ENCODE assay signal across 25 cellular contexts in the genomic region with DNA sequence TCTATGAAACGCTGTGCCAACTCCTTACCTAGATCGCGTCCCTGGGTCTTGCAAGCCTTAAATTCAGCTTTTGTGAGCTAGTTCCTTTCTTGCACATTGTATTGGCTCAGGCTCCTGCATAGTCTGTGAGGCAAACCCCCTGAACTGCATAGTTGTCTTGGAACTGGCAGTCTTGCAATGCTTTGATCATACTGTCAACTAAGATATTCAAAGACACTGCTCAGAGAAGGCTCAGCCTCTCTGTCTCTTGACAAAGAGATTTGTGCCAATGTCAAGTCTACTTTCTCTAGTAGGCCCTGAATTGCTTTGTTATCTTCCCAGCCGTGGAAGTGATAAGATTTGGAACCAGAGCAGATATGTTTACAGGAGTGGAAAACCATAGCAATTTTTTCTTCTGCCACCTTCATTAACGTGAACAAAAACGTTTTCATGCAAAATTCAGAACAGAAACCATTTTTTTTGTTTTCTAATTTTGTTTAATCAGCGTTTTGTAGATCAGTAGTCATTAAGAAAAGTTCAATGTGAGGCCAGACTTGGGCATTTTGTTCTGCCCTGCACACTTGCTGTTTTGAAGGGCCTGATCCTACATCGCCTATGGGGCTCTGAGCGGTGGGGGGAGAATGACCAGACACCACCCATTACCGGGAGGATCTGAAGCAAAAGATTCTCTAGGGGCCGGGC. TPM values are rescaled to one million over a fixed set of nuclear protein-coding genes. Genes with fewer than 3 reads are reported as not detected.
"Had no signal": no experiment of that assay in that cellular context is flagged by ENCODE, and none has a peak within 500 bp of the region (broad histone marks: within the 10 kb centered on the region; RNA-seq: fewer than 3 reads in every experiment).

No MANE protein-coding gene starts in this region.

- DNase-seq: activated CD4-positive, alpha-beta T cell treated with anti-CD3 and anti-CD28 coated beads for 36 hours; activated CD4-positive, CD25-positive, alpha-beta regulatory T cell; activated CD8-positive, alpha-beta memory T cell treated with anti-CD3 and anti-CD28 coated beads, Interleukin-2, amount 10 ng/mL, durations not matched to agents 7 days and 5 days; activated CD8-positive, alpha-beta T cell treated with anti-CD3 and anti-CD28 coated beads, Interleukin-2, amount 10 ng/mL, durations not matched to agents 7 days and 5 days; activated naive CD8-positive, alpha-beta T cell treated with anti-CD3 and anti-CD28 coated beads, Interleukin-2, amount 50 U/mL, for 24 hours; activated T-cell treated with anti-CD3 and anti-CD28 coated beads, Interleukin-2, amount 50 U/mL, for 48 hours; amygdala; cerebellar nuclear complex; colonic mucosa; effector CD8-positive, alpha-beta T cell; nucleus accumbens; pancreas; stimulated activated CD4-positive, alpha-beta T cell treated with anti-CD3 and anti-CD28 coated beads, Interleukin-4, amount 100 ng/mL, for 24 hours; T-helper 1 cell; uterus had no signal

- H3K4me1 Mint-ChIP-seq: activated CD4-positive, alpha-beta T cell treated with anti-CD3 and anti-CD28 coated beads for 36 hours; activated CD8-positive, alpha-beta memory T cell treated with anti-CD3 and anti-CD28 coated beads, Interleukin-2, amount 10 ng/mL, durations not matched to agents 7 days and 5 days; activated naive CD4-positive, alpha-beta T cell treated with anti-CD3 and anti-CD28 coated beads, Interleukin-2, amount 50 U/mL, for 24 hours; activated naive CD8-positive, alpha-beta T cell treated with anti-CD3 and anti-CD28 coated beads, Interleukin-2, amount 50 U/mL, for 24 hours; neural crest cell; stimulated activated effector memory CD8-positive, alpha-beta T cell treated with anti-CD3 and anti-CD28 coated beads, Interleukin-12 subunit alpha, Interleukin-12 subunit beta, amount 100 ng/mL, for 72 hours had no signal

- H3K36me3 ChIP-seq: colonic mucosa, pancreas, thoracic aorta, uterus had no signal

- H3K9me3 Mint-ChIP-seq: activated naive CD4-positive, alpha-beta T cell treated with anti-CD3 and anti-CD28 coated beads, Interleukin-2, amount 50 U/mL, for 24 hours; activated naive CD8-positive, alpha-beta T cell treated with anti-CD3 and anti-CD28 coated beads, Interleukin-2, amount 50 U/mL, for 24 hours; activated T-helper 2 cell treated with anti-CD3 and anti-CD28 coated beads, Interferon-gamma antibody, Interleukin-2, Interleukin-4, amounts not matched to agents 10 μg/mL and 5 μg/mL and 100 μg/mL, durations not matched to agents 14 hours and 24 hours and 36 hours; neural crest cell; stimulated activated effector memory CD8-positive, alpha-beta T cell treated with anti-CD3 and anti-CD28 coated beads, Interleukin-12 subunit alpha, Interleukin-12 subunit beta, amount 100 ng/mL, for 72 hours; stimulated activated naive CD8-positive, alpha-beta T cell treated with anti-CD3 and anti-CD28 coated beads, Interleukin-15, Interleukin-2, amounts not matched to agents 100 ng/mL and 50 ng/mL, for 24 hours; T-helper 2 cell treated with Interferon-gamma antibody and Interleukin-4, amounts not matched to agents 5 μg/mL and 100 μg/mL, for 36 hours had no signal

- H3K36me3 Mint-ChIP-seq: activated CD8-positive, alpha-beta memory T cell treated with anti-CD3 and anti-CD28 coated beads, Interleukin-2, amount 10 ng/mL, durations not matched to agents 7 days and 5 days; activated naive CD4-positive, alpha-beta T cell treated with anti-CD3 and anti-CD28 coated beads, Interleukin-2, amount 50 U/mL, for 24 hours; stimulated activated effector memory CD8-positive, alpha-beta T cell treated with anti-CD3 and anti-CD28 coated beads, Interleukin-12 subunit alpha, Interleukin-12 subunit beta, amount 100 ng/mL, for 72 hours had no signal

- H3K9me3 ChIP-seq: colonic mucosa, pancreas, thoracic aorta, uterus had no signal

- H3K27me3 ChIP-seq: colonic mucosa, pancreas, uterus had no signal

- H3K27ac Mint-ChIP-seq: activated CD4-positive, alpha-beta T cell treated with anti-CD3 and anti-CD28 coated beads for 36 hours; activated CD8-positive, alpha-beta memory T cell treated with anti-CD3 and anti-CD28 coated beads, Interleukin-2, amount 10 ng/mL, durations not matched to agents 7 days and 5 days; activated CD8-positive, alpha-beta T cell treated with anti-CD3 and anti-CD28 coated beads, Interleukin-2, amount 10 ng/mL, durations not matched to agents 7 days and 5 days; activated naive CD4-positive, alpha-beta T cell treated with anti-CD3 and anti-CD28 coated beads, Interleukin-2, amount 50 U/mL, for 24 hours; activated naive CD8-positive, alpha-beta T cell treated with anti-CD3 and anti-CD28 coated beads, Interleukin-2, amount 50 U/mL, for 24 hours; activated T-helper 2 cell treated with anti-CD3 and anti-CD28 coated beads, Interferon-gamma antibody, Interleukin-2, Interleukin-4, amounts not matched to agents 10 μg/mL and 5 μg/mL and 100 μg/mL, durations not matched to agents 14 hours and 24 hours and 36 hours; stimulated activated effector memory CD8-positive, alpha-beta T cell treated with anti-CD3 and anti-CD28 coated beads, Interleukin-12 subunit alpha, Interleukin-12 subunit beta, amount 100 ng/mL, for 72 hours; stimulated activated naive CD8-positive, alpha-beta T cell treated with anti-CD3 and anti-CD28 coated beads, Interleukin-15, Interleukin-2, amounts not matched to agents 100 ng/mL and 50 ng/mL, for 24 hours; T-helper 2 cell treated with Interferon-gamma antibody and Interleukin-4, amounts not matched to agents 5 μg/mL and 100 μg/mL, for 36 hours had no signal

- H3K27ac ChIP-seq: colonic mucosa, pancreas, skin epidermis, thoracic aorta, uterus had no signal

- H3K4me1 ChIP-seq: colonic mucosa, pancreas, uterus had no signal

- ATAC-seq: activated CD4-positive, alpha-beta T cell treated with anti-CD3 and anti-CD28 coated beads for 36 hours; activated CD8-positive, alpha-beta memory T cell treated with anti-CD3 and anti-CD28 coated beads, Interleukin-2, amount 10 ng/mL, durations not matched to agents 7 days and 5 days; activated CD8-positive, alpha-beta T cell treated with anti-CD3 and anti-CD28 coated beads, Interleukin-2, amount 10 ng/mL, durations not matched to agents 7 days and 5 days; activated naive CD8-positive, alpha-beta T cell treated with anti-CD3 and anti-CD28 coated beads, Interleukin-2, amount 50 U/mL, for 24 hours; sciatic nerve; stimulated activated effector memory CD8-positive, alpha-beta T cell treated with anti-CD3 and anti-CD28 coated beads, Interleukin-12 subunit alpha, Interleukin-12 subunit beta, amount 100 ng/mL, for 72 hours had no signal

- H3K4me3 ChIP-seq: colonic mucosa, lung, pancreas, skin epidermis, thoracic aorta, uterus had no signal

- H3K4me3 Mint-ChIP-seq: activated CD4-positive, alpha-beta T cell treated with anti-CD3 and anti-CD28 coated beads for 36 hours; activated CD8-positive, alpha-beta memory T cell treated with anti-CD3 and anti-CD28 coated beads, Interleukin-2, amount 10 ng/mL, durations not matched to agents 7 days and 5 days; activated CD8-positive, alpha-beta T cell treated with anti-CD3 and anti-CD28 coated beads, Interleukin-2, amount 10 ng/mL, durations not matched to agents 7 days and 5 days; activated naive CD4-positive, alpha-beta T cell treated with anti-CD3 and anti-CD28 coated beads, Interleukin-2, amount 50 U/mL, for 24 hours; activated naive CD8-positive, alpha-beta T cell treated with anti-CD3 and anti-CD28 coated beads, Interleukin-2, amount 50 U/mL, for 24 hours; neural crest cell; stimulated activated effector memory CD8-positive, alpha-beta T cell treated with anti-CD3 and anti-CD28 coated beads, Interleukin-12 subunit alpha, Interleukin-12 subunit beta, amount 100 ng/mL, for 72 hours; stimulated activated naive CD8-positive, alpha-beta T cell treated with anti-CD3 and anti-CD28 coated beads, Interleukin-15, Interleukin-2, amounts not matched to agents 100 ng/mL and 50 ng/mL, for 24 hours; T-helper 2 cell treated with Interferon-gamma antibody and Interleukin-4, amounts not matched to agents 5 μg/mL and 100 μg/mL, for 36 hours had no signal

RNA-seq across cellular contexts. Expression of a gene that starts 27.6 kb away (rescaled TPM):
- total RNA-seq: activated CD4-positive, alpha-beta T cell treated with anti-CD3 and anti-CD28 coated beads for 36 hours; activated CD8-positive, alpha-beta memory T cell treated with anti-CD3 and anti-CD28 coated beads, Interleukin-2, amount 10 ng/mL, durations not matched to agents 7 days and 5 days; activated CD8-positive, alpha-beta T cell treated with anti-CD3 and anti-CD28 coated beads, Interleukin-2, amount 10 ng/mL, durations not matched to agents 7 days and 5 days; activated T-helper 2 cell treated with anti-CD3 and anti-CD28 coated beads, Interferon-gamma antibody, Interleukin-2, Interleukin-4, amounts not matched to agents 10 μg/mL and 5 μg/mL and 100 μg/mL, durations not matched to agents 14 hours and 24 hours and 36 hours had no signal
